28 cellular contexts compared by ENCODE assay signal in genomic region chr5:174801798-174802197, GRCh38.
A peak's percentile ranks its signal among the peaks of the same experiment; 100 is the strongest.
DNase-seq lines count a peak whose midpoint lies in the region; ATAC-seq and TF ChIP-seq lines count a peak whose summit lies in the region.
"Had no signal": no experiment of that assay in that cellular context is flagged by ENCODE, and none has a peak within 500 bp of the region (broad histone marks: within the 10 kb centered on the region; RNA-seq: fewer than 3 reads in every experiment).

No MANE protein-coding gene starts in this region.

- H3K27me3 ChIP-seq in GM23248 (replicated peaks; ENCODE audit: insufficient read depth) (no peaks in the 10 kb centered on the region), gastroesophageal sphincter (peaks cover 7% of the 10 kb centered on the region)
- H3K27me3 ChIP-seq: BLaER1 treated with 17β-estradiol and CSF1 and Interleukin-3, amounts not matched to agents 10 nM and 100 nM; SJSA1 had no signal

- no peak overlapping the region for H2AFZ ChIP-seq in GM23248
- H2AFZ ChIP-seq: PC-9 had no signal

- no peak overlapping the region for H3K4me2 ChIP-seq in GM23248 (ENCODE audit: unreplicated experiment)
- H3K4me2 ChIP-seq: A549; BLaER1 treated with 17β-estradiol and CSF1 and Interleukin-3, amounts not matched to agents 10 nM and 100 nM; PC-9 had no signal

- peaks cover 12% of the 10 kb centered on the region; the same call in 1 of the 2 replicates for H3F3A ChIP-seq in GM23248 (ENCODE audit: insufficient read depth)

- H4K20me1 ChIP-seq in GM23248 (ENCODE audit: insufficient read depth), result no peaks in the 10 kb centered on the region
- H4K20me1 ChIP-seq: BLaER1 treated with 17β-estradiol and CSF1 and Interleukin-3, amounts not matched to agents 10 nM and 100 nM had no signal

- no peaks in the 10 kb centered on the region for H3K9me3 ChIP-seq in GM23248 (ENCODE audit: low read depth)
- no peaks in the 10 kb centered on the region for H3K9me3 ChIP-seq in gastroesophageal sphincter
- H3K9me3 ChIP-seq: SJSA1 had no signal

- TF ChIP-seq EP300 in gastroesophageal sphincter (IDR thresholded peaks at IDR 0.05), result no peak

- no peaks in the 10 kb centered on the region for H3K79me2 ChIP-seq in GM23248 (ENCODE audit: insufficient read depth)

- WGBS in GM23248 (ENCODE audit: low coverage in 1 of 2, low lambda C conversion rate in 2 of 2, missing lambda C conversion rate in 2 of 2), 2 experiments, result 70 to 82% methylated on average over 2 of the region's 2 CpGs
- WGBS in gastroesophageal sphincter (ENCODE audit: low coverage in 1 of 2), 2 donors, result 50% methylated on average over 2 of the region's 2 CpGs; no CpG with 5 or more reads in 1 of the 2 donors

- H3K4me3 ChIP-seq in GM23248, result no peak overlapping the region
- H3K4me3 ChIP-seq in astrocyte of the spinal cord (ENCODE audit: low read depth, low read length), result no peak overlapping the region
- H3K4me3 ChIP-seq in gastroesophageal sphincter, result no peak overlapping the region
- H3K4me3 ChIP-seq: A549; BLaER1 treated with 17β-estradiol and CSF1 and Interleukin-3, amounts not matched to agents 10 nM and 100 nM; GM12878; PC-9; SJSA1 had no signal

- DNase-seq in GM23248 (peak; percentile 35), astrocyte of the spinal cord (ENCODE audit: low read depth, low spot score) (peak; percentile 28), OCI-M1 (lab: John Stamatoyannopoulos, UW) (no peak), NCI-H2171 treated with DMSO at 0.1 percent for 48 hours (lab: John Stamatoyannopoulos, UW) (no peak)
- DNase-seq: AML-193; CD4-positive, alpha-beta T cell; DMS53; GDM1; Karpas-422; NCI-H1092 treated with DMSO at 0.1 percent for 48 hours; NCI-H1436; NCI-H187; NCI-H2081 treated with DMSO at 0.1 percent for 48 hours; NCI-H2171; NCI-H524; NCI-H774; Right ventricle myocardium superior; RPMI8226 had no signal

- TF ChIP-seq CTCF in astrocyte of the spinal cord (IDR thresholded peaks at IDR 0.05; ENCODE audit: low read depth, low read length) (no peak), gastroesophageal sphincter (IDR thresholded peaks at IDR 0.05) (no peak)

- no peak for TF ChIP-seq POLR2A in gastroesophageal sphincter (IDR thresholded peaks at IDR 0.05)

- H3K27ac ChIP-seq in GM23248 (no peak overlapping the region), gastroesophageal sphincter (no peak overlapping the region)
- H3K27ac ChIP-seq: A549; BLaER1 treated with 17β-estradiol and CSF1 and Interleukin-3, amounts not matched to agents 10 nM and 100 nM; PC-9; SJSA1 had no signal

- peak; percentile 25 for ATAC-seq in gastroesophageal sphincter
- ATAC-seq in GM19023 (IDR thresholded peaks at IDR 0.05; ENCODE audit: unreplicated experiment), result no peak
- ATAC-seq in HG02678 (IDR thresholded peaks at IDR 0.05; ENCODE audit: unreplicated experiment), result no peak
- ATAC-seq: A549, GM12878, HCT116, HepG2 had no signal

- no peaks in the 10 kb centered on the region for H3K9me2 ChIP-seq in GM23248 (ENCODE audit: insufficient read depth)

- H3K36me3 ChIP-seq in GM23248 (ENCODE audit: low read depth) (no peaks in the 10 kb centered on the region), gastroesophageal sphincter (no peaks in the 10 kb centered on the region)
- H3K36me3 ChIP-seq: BLaER1 treated with 17β-estradiol and CSF1 and Interleukin-3, amounts not matched to agents 10 nM and 100 nM; SJSA1 had no signal

- in situ Hi-C loops in GM23248 (cut with MboI) (no loop called here), astrocyte of the spinal cord (cut with HindIII; ENCODE audit: low sequenced_read_pairs) (no loop called here)

- H3K4me1 ChIP-seq in GM23248 (ENCODE audit: insufficient read depth) (peaks cover 17% of the 10 kb centered on the region), gastroesophageal sphincter (peaks cover 0 to 11% (median 0%) of the 10 kb centered on the region in 3 donors)
- H3K4me1 ChIP-seq: A549; BLaER1 treated with 17β-estradiol and CSF1 and Interleukin-3, amounts not matched to agents 10 nM and 100 nM; SJSA1 had no signal

- no peak overlapping the region for H3K9ac ChIP-seq in GM23248
- H3K9ac ChIP-seq: BLaER1 treated with 17β-estradiol and CSF1 and Interleukin-3, amounts not matched to agents 10 nM and 100 nM had no signal

Comparison
In these comparisons a context has a peak if more than half of its experiments do, and no peak if none do; other contexts are left out.
1. DNase-seq: peak in GM23248 (single experiment) and astrocyte of the spinal cord (single experiment); none in OCI-M1 (single experiment) and NCI-H2171 treated with DMSO at 0.1 percent for 48 hours (single experiment).